ENCODE assay signal across 16 cellular contexts in genomic region chr14:46573518-46573917, GRCh38.
"Had no signal": no experiment of that assay in that cellular context is flagged by ENCODE, and none has a peak within 500 bp of the region (broad histone marks: within the 10 kb centered on the region; RNA-seq: fewer than 3 reads in every experiment).

No MANE protein-coding gene starts in this region.

- ATAC-seq: gastrocnemius medialis; heart right ventricle; left ventricle myocardium superior; naive thymus-derived CD4-positive, alpha-beta T cell had no signal

- DNase-seq: colonic mucosa; effector memory CD4-positive, alpha-beta T cell; gastrocnemius medialis; heart right ventricle; islet precursor cell; left ventricle myocardium superior; mesendoderm; naive thymus-derived CD4-positive, alpha-beta T cell; nucleus accumbens; ovary; small intestine; stimulated activated CD4-positive, alpha-beta T cell treated with anti-CD3 and anti-CD28 coated beads, Interleukin-12 subunit alpha, Interleukin-12 subunit beta, amount 100 ng/mL, for 4 hours; stimulated activated naive CD4-positive, alpha-beta T cell treated with Interleukin-2 at 50 U/mL for 16 hours had no signal

- H3K4me3 ChIP-seq: colonic mucosa, esophagus muscularis mucosa, gastrocnemius medialis, heart right ventricle, lung, ovary, right atrium auricular region had no signal

- H3K36me3 ChIP-seq: colonic mucosa, esophagus muscularis mucosa, gastrocnemius medialis, heart right ventricle, ovary, right atrium auricular region had no signal

- H3K27me3 ChIP-seq: colonic mucosa, esophagus muscularis mucosa, gastrocnemius medialis, heart right ventricle, ovary, right atrium auricular region had no signal

- H3K27ac ChIP-seq: colonic mucosa, esophagus muscularis mucosa, gastrocnemius medialis, heart right ventricle, ovary, right atrium auricular region had no signal

- H3K9me3 ChIP-seq: colonic mucosa, esophagus muscularis mucosa, gastrocnemius medialis, ovary, right atrium auricular region had no signal

- H3K4me1 ChIP-seq: colonic mucosa, esophagus muscularis mucosa, gastrocnemius medialis, heart right ventricle, right atrium auricular region had no signal
